In genomic region chrX:130176354-130176776, GRCh38 we compare ENCODE assay signal across 9 cellular contexts. TPM values are rescaled to one million over a fixed set of nuclear protein-coding genes. Genes with fewer than 3 reads are reported as not detected.
DNase-seq lines count a peak whose midpoint lies in the region; ATAC-seq and TF ChIP-seq lines count a peak whose summit lies in the region.
"Had no signal": no experiment of that assay in that cellular context is flagged by ENCODE, and none has a peak within 500 bp of the region (broad histone marks: within the 10 kb centered on the region; RNA-seq: fewer than 3 reads in every experiment).

No MANE protein-coding gene starts in this region.

- no peaks in the 10 kb centered on the region for H3K79me2 ChIP-seq in mesendoderm (ENCODE audit: control insufficient read depth, insufficient read depth, low read length)

- peaks cover 2% of the 10 kb centered on the region for H3K27me3 ChIP-seq in mesendoderm (ENCODE audit: insufficient read depth, low read length, poor library complexity)
- H3K27me3 ChIP-seq in left lung = peaks cover 0 to 5% of the 10 kb centered on the region in 2 donors

- H3K27ac ChIP-seq in mesendoderm (ENCODE audit: low read depth, low read length) (no peak overlapping the region), left lung (no peak overlapping the region)
- H3K27ac ChIP-seq: HL-60 had no signal

- H3K9me3 ChIP-seq in left lung = no peaks in the 10 kb centered on the region

- H3K79me1 ChIP-seq in mesendoderm (ENCODE audit: low read length) = no peaks in the 10 kb centered on the region

- intact Hi-C loops in left lung (cut with DNase I) = loop anchor here in 1 of 2 donors (10.0 kb wide), 1 partner anchor 102 kb away; no protein-coding TSS in a partner anchor

- H3K9ac ChIP-seq in mesendoderm (ENCODE audit: low read length) = no peak overlapping the region

- TF ChIP-seq POLR2A in GM18505 (IDR thresholded peaks at IDR 0.05; ENCODE audit: borderline replicate concordance, extremely low read depth, insufficient read depth, insufficient read length) = peak; percentile 42

- no peak overlapping the region for H4K5ac ChIP-seq in mesendoderm (ENCODE audit: low read length)

- no peak overlapping the region for H3K4ac ChIP-seq in mesendoderm (ENCODE audit: low read depth, low read length)

- H3K36me3 ChIP-seq in mesendoderm (ENCODE audit: control insufficient read depth, insufficient read depth, low read length) (no peaks in the 10 kb centered on the region), left lung (no peaks in the 10 kb centered on the region)

- ATAC-seq in GM18505 (IDR thresholded peaks at IDR 0.05; ENCODE audit: unreplicated experiment) (peak; percentile 70), GM21390 (IDR thresholded peaks at IDR 0.05; ENCODE audit: unreplicated experiment) (peak; percentile 75), HG03457 (IDR thresholded peaks at IDR 0.05; ENCODE audit: unreplicated experiment) (peak; percentile 76), left lung (no peak)

- no peak overlapping the region for H3K56ac ChIP-seq in mesendoderm (ENCODE audit: low read length)

- H2AK5ac ChIP-seq in mesendoderm (ENCODE audit: low read length) = no peak overlapping the region

- H3K23ac ChIP-seq in mesendoderm (ENCODE audit: low read length) = no peak overlapping the region

- DNase-seq in dedifferentiated amniotic fluid mesenchymal stem cell (ENCODE audit: extremely low spot score) = peak; percentile 13
- no peak for DNase-seq in mesendoderm
- DNase-seq in HUDEP-2 (lab: John Stamatoyannopoulos, UW; ENCODE audit: unreplicated experiment in 76 of 76) = no peak
- DNase-seq in activated T-cell treated with anti-CD3 and anti-CD28 coated beads, Interleukin-2, amount 50 U/mL, for 1 hour = no peak
- DNase-seq in left lung = no peak

- H2BK15ac ChIP-seq in mesendoderm (replicated peaks; ENCODE audit: low read depth) = no peak overlapping the region

- no peaks in the 10 kb centered on the region for H3K4me1 ChIP-seq in mesendoderm (ENCODE audit: control insufficient read depth, low read depth, low read length)
- peaks cover 0 to 23% of the 10 kb centered on the region in 2 donors for H3K4me1 ChIP-seq in left lung

- TF ChIP-seq CTCF in left lung (IDR thresholded peaks at IDR 0.05) = no peak

- no peak overlapping the region for H4K8ac ChIP-seq in mesendoderm (ENCODE audit: low read depth, low read length)

- no peak overlapping the region for H2BK120ac ChIP-seq in mesendoderm (ENCODE audit: low read depth, low read length)

- H3K4me3 ChIP-seq in mesendoderm (ENCODE audit: low read length) = no peak overlapping the region
- H3K4me3 ChIP-seq in left lung = no peak overlapping the region

- no peak overlapping the region for H3K4me2 ChIP-seq in mesendoderm (ENCODE audit: low read length)

- no peak overlapping the region for H2BK5ac ChIP-seq in mesendoderm (ENCODE audit: low read length)

- no peak overlapping the region for H3K18ac ChIP-seq in mesendoderm (ENCODE audit: low read length)

RNA-seq across cellular contexts. Expression of gene RAB33A, which starts 4.6 kb away (rescaled TPM):
- polyA plus RNA-seq in mesendoderm (2013, experiment 1 of 2) = 0.63 TPM
- polyA plus RNA-seq in mesendoderm (2013, experiment 2 of 2) = 0.57 TPM
- total RNA-seq in left lung = 1 to 10 TPM in 1 of 2 donors, under 1 TPM in 1; 0.58 to 1.4 TPM

RNA-seq across cellular contexts. Expression of gene AIFM1, which starts 10.7 kb away (rescaled TPM):
- 28.8 TPM for polyA plus RNA-seq in mesendoderm (2013, experiment 1 of 2)
- 29.6 TPM for polyA plus RNA-seq in mesendoderm (2013, experiment 2 of 2)
- total RNA-seq in left lung = 10 to 100 TPM; 31.2 to 33.1 TPM
